Comparison of ENCODE assay signal across 1 cellular context in genomic region chr10:122054046-122055025, GRCh38.
TF ChIP-seq lines count a peak whose summit lies in the region.

No MANE protein-coding gene starts in this region.

TF ChIP-seq in HEK293, 187 proteins besides CTCF, POLR2A, EP300 and RAD21 (continued from another document):
- TF ChIP-seq GLI2 (tag by site-specific recombination; IDR thresholded peaks at IDR 0.05; ENCODE audit: borderline replicate concordance, low read depth) = no peak
- TF ChIP-seq ZNF585B (tag by site-specific recombination; IDR thresholded peaks at IDR 0.05) = no peak
- TF ChIP-seq GFI1B (tag by site-specific recombination; IDR thresholded peaks at IDR 0.05) = no peak
- TF ChIP-seq ZNF2 (tag by site-specific recombination; IDR thresholded peaks at IDR 0.05) = peak; percentile 100
- no peak for TF ChIP-seq AEBP2 (tag by site-specific recombination; IDR thresholded peaks at IDR 0.05; ENCODE audit: borderline replicate concordance)
- TF ChIP-seq ZBTB20 (tag by site-specific recombination; IDR thresholded peaks at IDR 0.05) = peak; percentile 30; the same call in 1 of the 2 replicates
- no peak for TF ChIP-seq ZBTB49 (tag by site-specific recombination; IDR thresholded peaks at IDR 0.05; ENCODE audit: low read depth)
- TF ChIP-seq ZBTB48 (tag by site-specific recombination; IDR thresholded peaks at IDR 0.05) = peak; percentile 65; the same call in 1 of the 2 replicates
- TF ChIP-seq ZNF449 (tag by site-specific recombination; IDR thresholded peaks at IDR 0.05) = no peak
- no peak for TF ChIP-seq TCF7L2 (IDR thresholded peaks at IDR 0.05; ENCODE audit: borderline replicate concordance, low read depth, low read length)
- TF ChIP-seq ZNF211 (tag by site-specific recombination; IDR thresholded peaks at IDR 0.05; ENCODE audit: low read depth) = no peak
- TF ChIP-seq EGR2 (tag by site-specific recombination; IDR thresholded peaks at IDR 0.05; ENCODE audit: low read depth) = peak; percentile 49; the same call in 1 of the 2 replicates
- TF ChIP-seq ZXDB (tag by site-specific recombination; IDR thresholded peaks at IDR 0.05) = no peak
- no peak for TF ChIP-seq KLF8 (tag by site-specific recombination; IDR thresholded peaks at IDR 0.05)
- no peak; the same call in 1 of the 2 replicates for TF ChIP-seq TRIM28 (IDR thresholded peaks at IDR 0.05; ENCODE audit: borderline replicate concordance, low read length)
- TF ChIP-seq ZNF202 (tag by site-specific recombination; IDR thresholded peaks at IDR 0.05; ENCODE audit: borderline replicate concordance) = no peak
- no peak for TF ChIP-seq ZNF23 (tag by site-specific recombination; IDR thresholded peaks at IDR 0.05; ENCODE audit: borderline replicate concordance)
- no peak for TF ChIP-seq ZNF670 (tag by site-specific recombination; IDR thresholded peaks at IDR 0.05; ENCODE audit: low read depth)
- no peak for TF ChIP-seq SCRT2 (tag by site-specific recombination; IDR thresholded peaks at IDR 0.05)
- no peak for TF ChIP-seq ZNF174 (tag by site-specific recombination; IDR thresholded peaks at IDR 0.05)
